Comparison of ENCODE assay signal across 2 cellular contexts in the genomic region with DNA sequence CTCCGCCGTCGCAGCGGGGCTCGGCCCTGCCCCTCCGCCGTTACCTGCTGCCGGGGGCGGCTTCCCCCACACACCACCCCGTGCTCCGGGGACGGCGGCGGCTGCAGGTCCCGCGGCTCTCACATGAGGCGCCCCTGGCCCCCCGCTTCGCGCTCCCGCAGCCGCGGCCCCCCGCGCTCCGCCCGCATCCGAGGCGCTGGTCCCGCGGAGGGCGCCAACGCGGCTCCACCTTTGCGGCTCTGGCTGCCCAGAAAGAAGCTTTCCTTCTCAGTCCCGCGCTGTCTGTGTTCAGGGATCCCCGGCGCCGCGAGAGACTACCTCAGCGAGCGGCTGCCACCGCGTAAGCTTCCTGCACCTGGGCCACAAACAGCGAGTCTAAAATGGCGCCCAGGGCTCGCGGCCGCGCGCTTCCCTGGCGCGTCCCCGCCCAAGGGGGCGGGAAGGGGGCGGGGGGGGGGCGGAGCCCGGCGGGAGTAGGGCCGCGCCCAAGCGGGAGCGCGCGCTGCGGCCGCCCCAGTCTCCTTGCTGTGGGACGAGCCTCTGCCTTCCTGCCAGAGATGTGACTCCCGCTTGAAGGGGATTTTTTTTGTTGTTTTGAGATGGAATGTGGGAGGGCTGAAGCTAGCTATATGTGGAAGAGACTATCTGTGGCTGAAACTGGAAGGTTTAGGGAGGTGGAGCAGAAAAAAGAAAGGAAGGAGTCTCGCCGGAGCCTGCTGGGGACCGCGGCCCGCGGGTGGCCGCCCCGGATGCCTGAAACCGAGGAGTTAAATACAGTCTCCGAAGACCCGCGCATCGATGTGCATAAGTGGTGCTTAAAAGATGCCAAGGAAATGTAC.
TF ChIP-seq lines count a peak whose summit lies in the region.

A gene with protein sequence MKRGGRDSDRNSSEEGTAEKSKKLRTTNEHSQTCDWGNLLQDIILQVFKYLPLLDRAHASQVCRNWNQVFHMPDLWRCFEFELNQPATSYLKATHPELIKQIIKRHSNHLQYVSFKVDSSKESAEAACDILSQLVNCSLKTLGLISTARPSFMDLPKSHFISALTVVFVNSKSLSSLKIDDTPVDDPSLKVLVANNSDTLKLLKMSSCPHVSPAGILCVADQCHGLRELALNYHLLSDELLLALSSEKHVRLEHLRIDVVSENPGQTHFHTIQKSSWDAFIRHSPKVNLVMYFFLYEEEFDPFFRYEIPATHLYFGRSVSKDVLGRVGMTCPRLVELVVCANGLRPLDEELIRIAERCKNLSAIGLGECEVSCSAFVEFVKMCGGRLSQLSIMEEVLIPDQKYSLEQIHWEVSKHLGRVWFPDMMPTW (minus strand): TSS at position 377 of the 839 bp plus-strand sequence. CDS start 5,299 bp downstream, outside the sequence.

TF ChIP-seq in IMR-90, 13 proteins besides CTCF, POLR2A, EP300 and RAD21 (continued from another document):
- TF ChIP-seq, protein P1, sequence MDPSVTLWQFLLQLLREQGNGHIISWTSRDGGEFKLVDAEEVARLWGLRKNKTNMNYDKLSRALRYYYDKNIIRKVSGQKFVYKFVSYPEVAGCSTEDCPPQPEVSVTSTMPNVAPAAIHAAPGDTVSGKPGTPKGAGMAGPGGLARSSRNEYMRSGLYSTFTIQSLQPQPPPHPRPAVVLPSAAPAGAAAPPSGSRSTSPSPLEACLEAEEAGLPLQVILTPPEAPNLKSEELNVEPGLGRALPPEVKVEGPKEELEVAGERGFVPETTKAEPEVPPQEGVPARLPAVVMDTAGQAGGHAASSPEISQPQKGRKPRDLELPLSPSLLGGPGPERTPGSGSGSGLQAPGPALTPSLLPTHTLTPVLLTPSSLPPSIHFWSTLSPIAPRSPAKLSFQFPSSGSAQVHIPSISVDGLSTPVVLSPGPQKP (IDR thresholded peaks at IDR 0.05; ENCODE audit: borderline replicate concordance, low read depth, low read length): no peak

TF ChIP-seq in PFSK-1, 5 proteins besides CTCF, POLR2A, EP300 and RAD21 (continued from another document):
- TF ChIP-seq, protein P2, sequence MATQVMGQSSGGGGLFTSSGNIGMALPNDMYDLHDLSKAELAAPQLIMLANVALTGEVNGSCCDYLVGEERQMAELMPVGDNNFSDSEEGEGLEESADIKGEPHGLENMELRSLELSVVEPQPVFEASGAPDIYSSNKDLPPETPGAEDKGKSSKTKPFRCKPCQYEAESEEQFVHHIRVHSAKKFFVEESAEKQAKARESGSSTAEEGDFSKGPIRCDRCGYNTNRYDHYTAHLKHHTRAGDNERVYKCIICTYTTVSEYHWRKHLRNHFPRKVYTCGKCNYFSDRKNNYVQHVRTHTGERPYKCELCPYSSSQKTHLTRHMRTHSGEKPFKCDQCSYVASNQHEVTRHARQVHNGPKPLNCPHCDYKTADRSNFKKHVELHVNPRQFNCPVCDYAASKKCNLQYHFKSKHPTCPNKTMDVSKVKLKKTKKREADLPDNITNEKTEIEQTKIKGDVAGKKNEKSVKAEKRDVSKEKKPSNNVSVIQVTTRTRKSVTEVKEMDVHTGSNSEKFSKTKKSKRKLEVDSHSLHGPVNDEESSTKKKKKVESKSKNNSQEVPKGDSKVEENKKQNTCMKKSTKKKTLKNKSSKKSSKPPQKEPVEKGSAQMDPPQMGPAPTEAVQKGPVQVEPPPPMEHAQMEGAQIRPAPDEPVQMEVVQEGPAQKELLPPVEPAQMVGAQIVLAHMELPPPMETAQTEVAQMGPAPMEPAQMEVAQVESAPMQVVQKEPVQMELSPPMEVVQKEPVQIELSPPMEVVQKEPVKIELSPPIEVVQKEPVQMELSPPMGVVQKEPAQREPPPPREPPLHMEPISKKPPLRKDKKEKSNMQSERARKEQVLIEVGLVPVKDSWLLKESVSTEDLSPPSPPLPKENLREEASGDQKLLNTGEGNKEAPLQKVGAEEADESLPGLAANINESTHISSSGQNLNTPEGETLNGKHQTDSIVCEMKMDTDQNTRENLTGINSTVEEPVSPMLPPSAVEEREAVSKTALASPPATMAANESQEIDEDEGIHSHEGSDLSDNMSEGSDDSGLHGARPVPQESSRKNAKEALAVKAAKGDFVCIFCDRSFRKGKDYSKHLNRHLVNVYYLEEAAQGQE (IDR thresholded peaks at IDR 0.05; ENCODE audit: insufficient read depth in 1 of 2, low read depth in 2 of 2, low read length in 2 of 2): no peak
- TF ChIP-seq SIN3A (IDR thresholded peaks at IDR 0.05; ENCODE audit: borderline replicate concordance, insufficient read depth, low read length): no peak
- no peak; the same call in 1 of the 2 replicates for TF ChIP-seq TAF1 (IDR thresholded peaks at IDR 0.05; ENCODE audit: borderline replicate concordance, insufficient read depth, low read length)
